11 cellular contexts compared by ENCODE assay signal in the genomic region with DNA sequence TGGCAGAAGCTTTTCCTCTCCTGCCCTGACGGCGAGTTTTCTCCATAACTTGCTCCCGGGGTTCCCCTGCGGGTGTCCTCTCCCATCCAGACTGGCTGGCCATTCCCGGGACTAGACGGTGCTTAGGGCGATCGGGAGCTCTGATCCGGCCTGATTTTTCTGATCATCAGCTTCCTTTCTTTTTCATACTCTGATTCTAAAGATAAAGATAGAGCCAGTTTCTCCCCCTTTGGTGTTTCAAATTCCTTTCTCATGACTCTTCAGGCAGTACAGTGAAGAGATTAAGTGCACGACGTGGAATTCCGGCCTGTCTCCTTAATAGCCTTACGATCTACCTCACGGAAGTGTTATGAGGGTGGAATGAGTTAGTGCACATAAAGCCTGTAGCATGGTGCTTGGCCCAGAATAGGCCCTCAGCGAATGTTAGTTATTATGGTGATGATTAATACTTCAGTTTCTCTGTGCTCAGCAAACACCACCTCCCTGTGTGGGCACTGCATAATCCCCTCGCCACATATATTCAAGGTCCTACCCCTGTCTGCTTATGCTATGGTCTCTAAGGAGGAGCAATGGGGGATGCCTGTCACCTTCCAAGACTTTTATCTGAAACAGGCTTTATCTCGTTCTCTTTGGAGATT.
DNase-seq lines count a peak whose midpoint lies in the region; ATAC-seq and TF ChIP-seq lines count a peak whose summit lies in the region.
"Had no signal": no experiment of that assay in that cellular context is flagged by ENCODE, and none has a peak within 500 bp of the region (broad histone marks: within the 10 kb centered on the region; RNA-seq: fewer than 3 reads in every experiment).

No MANE protein-coding gene starts in this region.

- no peaks in the 10 kb centered on the region for H3K9me3 ChIP-seq in fibroblast of lung (ENCODE audit: control insufficient read depth, insufficient read depth, low read depth, low read length)
- H3K9me3 ChIP-seq in parathyroid adenoma (ENCODE audit: control insufficient read depth, low read length): no peaks in the 10 kb centered on the region
- H3K9me3 ChIP-seq: testis had no signal

- ATAC-seq in HG03469 (IDR thresholded peaks at IDR 0.05; ENCODE audit: unreplicated experiment): no peak

- H4K20me1 ChIP-seq in fibroblast of lung (ENCODE audit: control insufficient read depth, extremely low read depth, insufficient read depth, low read length): no peaks in the 10 kb centered on the region

- H3K27ac ChIP-seq in fibroblast of lung (ENCODE audit: insufficient read depth, low read length): no peak overlapping the region
- no peak overlapping the region for H3K27ac ChIP-seq in parathyroid adenoma
- H3K27ac ChIP-seq: testis had no signal

- H3K36me3 ChIP-seq in fibroblast of lung (ENCODE audit: control insufficient read depth, insufficient read depth, low read length): no peaks in the 10 kb centered on the region
- no peaks in the 10 kb centered on the region for H3K36me3 ChIP-seq in parathyroid adenoma (ENCODE audit: control insufficient read depth, insufficient read depth, low read length)

- H3K4me1 ChIP-seq in fibroblast of lung (ENCODE audit: control insufficient read depth, extremely low read depth, insufficient read depth, low read length): no peaks in the 10 kb centered on the region
- H3K4me1 ChIP-seq in parathyroid adenoma: no peaks in the 10 kb centered on the region
- H3K4me1 ChIP-seq: testis had no signal

- no peak overlapping the region for H3K4me2 ChIP-seq in fibroblast of lung (ENCODE audit: extremely low read depth, insufficient read depth, low read length)
- H3K4me2 ChIP-seq in parathyroid adenoma (ENCODE audit: low read length): no peak overlapping the region

- no peak overlapping the region for H3K4me3 ChIP-seq in fibroblast of lung (replicated peaks in 1 of 4; ENCODE audit: control extremely low read depth in 1 of 4, insufficient read depth in 1 of 4, low read depth in 3 of 4, low read length in 4 of 4)
- no peak overlapping the region for H3K4me3 ChIP-seq in parathyroid adenoma (ENCODE audit: low read depth, low read length)
- H3K4me3 ChIP-seq: testis had no signal

- H3K27me3 ChIP-seq in fibroblast of lung (ENCODE audit: control insufficient read depth, insufficient read depth, low read length): no peaks in the 10 kb centered on the region
- no peaks in the 10 kb centered on the region for H3K27me3 ChIP-seq in parathyroid adenoma (ENCODE audit: control insufficient read depth, insufficient read depth, low read length)
- H3K27me3 ChIP-seq: testis had no signal

- DNase-seq in GM04503 (ENCODE audit: low read depth): peak; percentile 39
- DNase-seq in RKO (ENCODE audit: low spot score): peak; percentile 16
- peak; percentile 24 to 97 for DNase-seq in fibroblast of lung (ENCODE audit: low read depth in 2 of 2)
- no peak for DNase-seq in SIG-M5 treated with dmso at 0.1 percent for 504 hours (lab: John Stamatoyannopoulos, UW; ENCODE audit: unreplicated experiment)
- DNase-seq in activated effector memory CD4-positive, alpha-beta T cell treated with Interleukin-2 at 50 U/mL for 16 hours: no peak
- no peak for DNase-seq in mucosa of gallbladder (ENCODE audit: low spot score)
- DNase-seq: activated naive CD4-positive, alpha-beta T cell treated with anti-CD3 and anti-CD28 coated beads, Interleukin-2, amount 10 ng/mL, durations not matched to agents 7 days and 5 days; T-helper 1 cell; testis had no signal

- no peaks in the 10 kb centered on the region for H3K79me2 ChIP-seq in fibroblast of lung (ENCODE audit: control insufficient read depth, insufficient read depth, low read length)
- no peaks in the 10 kb centered on the region for H3K79me2 ChIP-seq in parathyroid adenoma

- H2AFZ ChIP-seq in fibroblast of lung (ENCODE audit: low read length) (peak overlapping the region; percentile 11), parathyroid adenoma (peak overlapping the region; percentile 53)

- TF ChIP-seq CTCF in fibroblast of lung (conservative IDR thresholded peaks at IDR 0.05 in 1 of 2, IDR thresholded peaks at IDR 0.05 in 1 of 2; ENCODE audit: low read depth in 1 of 2, low read length in 2 of 2): no peak
- TF ChIP-seq CTCF in parathyroid adenoma (IDR thresholded peaks at IDR 0.05): no peak

- H3K9ac ChIP-seq in fibroblast of lung (ENCODE audit: insufficient read depth, low read length): no peak overlapping the region
- no peak overlapping the region for H3K9ac ChIP-seq in parathyroid adenoma

Comparison
In these comparisons a context has a peak if more than half of its experiments do, and no peak if none do; other contexts are left out.
1. DNase-seq: peak in GM04503 (single experiment), RKO (single experiment) and fibroblast of lung (2 of 2); none in SIG-M5 treated with dmso at 0.1 percent for 504 hours (single experiment), activated effector memory CD4-positive, alpha-beta T cell treated with Interleukin-2 at 50 U/mL for 16 hours (single experiment) and mucosa of gallbladder (single experiment).